8 cellular contexts compared by ENCODE assay signal in genomic region chr16:58814348-58814801, GRCh38.
DNase-seq lines count a peak whose midpoint lies in the region; ATAC-seq and TF ChIP-seq lines count a peak whose summit lies in the region.

No MANE protein-coding gene starts in this region.

- H3K9me3 Mint-ChIP-seq in activated CD8-positive, alpha-beta memory T cell treated with anti-CD3 and anti-CD28 coated beads, Interleukin-2, amount 10 ng/mL, durations not matched to agents 7 days and 5 days (ENCODE audit: low read depth) = no peaks in the 10 kb centered on the region

- no peaks in the 10 kb centered on the region for H3K36me3 ChIP-seq in tibial artery

- CTCF ChIA-PET in activated CD8-positive, alpha-beta memory T cell treated with anti-CD3 and anti-CD28 coated beads, Interleukin-2, amount 10 ng/mL, durations not matched to agents 7 days and 5 days (lab: Charles Lee) = interaction anchor here (0.8 to 1.1 kb wide), 2 partner anchors 15 to 19 kb away, joined by 3 to 6 read pairs; no protein-coding TSS in a partner anchor

- no peaks in the 10 kb centered on the region for H3K36me3 Mint-ChIP-seq in activated CD8-positive, alpha-beta memory T cell treated with anti-CD3 and anti-CD28 coated beads, Interleukin-2, amount 10 ng/mL, durations not matched to agents 7 days and 5 days

- H3K27me3 Mint-ChIP-seq in activated CD8-positive, alpha-beta memory T cell treated with anti-CD3 and anti-CD28 coated beads, Interleukin-2, amount 10 ng/mL, durations not matched to agents 7 days and 5 days = peaks cover 9% of the 10 kb centered on the region

- intact Hi-C loops in tibial artery (cut with DNase I; ENCODE audit: low total_unique reads) = no loop called here

- peaks cover 0 to 9% of the 10 kb centered on the region in 2 donors for H3K27me3 ChIP-seq in tibial artery

- H3K4me3 ChIP-seq in tibial artery = peak overlapping the region in 1 of 2 donors; percentile 29

- H3K27ac ChIP-seq in tibial artery = no peak overlapping the region

- no peaks in the 10 kb centered on the region for H3K4me1 Mint-ChIP-seq in activated CD8-positive, alpha-beta memory T cell treated with anti-CD3 and anti-CD28 coated beads, Interleukin-2, amount 10 ng/mL, durations not matched to agents 7 days and 5 days

- no peak overlapping the region for H3K4me3 Mint-ChIP-seq in activated CD8-positive, alpha-beta memory T cell treated with anti-CD3 and anti-CD28 coated beads, Interleukin-2, amount 10 ng/mL, durations not matched to agents 7 days and 5 days

- peaks cover 0 to 5% (median 3%) of the 10 kb centered on the region in 4 donors for H3K4me1 ChIP-seq in tibial artery

- peak; percentile 11 for DNase-seq in A172 (ENCODE audit: low spot score)
- DNase-seq in GM04504 (ENCODE audit: low read depth) = peak; percentile 8
- peak; percentile 34 for DNase-seq in NCI-H2227 (lab: John Stamatoyannopoulos, UW; ENCODE audit: unreplicated experiment)
- no peak for DNase-seq in activated CD8-positive, alpha-beta memory T cell treated with anti-CD3 and anti-CD28 coated beads, Interleukin-2, amount 10 ng/mL, durations not matched to agents 7 days and 5 days
- DNase-seq in fibroblast of gingiva (ENCODE audit: low read depth) = peak; percentile 33
- DNase-seq in myocyte (ENCODE audit: low read depth) = peak; percentile 52
- DNase-seq in tibial artery = peak in 1 of 2 donors; percentile 24

- peak; percentile 84 for ATAC-seq in HG02642 (IDR thresholded peaks at IDR 0.05; ENCODE audit: poor library complexity, unreplicated experiment)
- peak; percentile 61 for ATAC-seq in activated CD8-positive, alpha-beta memory T cell treated with anti-CD3 and anti-CD28 coated beads, Interleukin-2, amount 10 ng/mL, durations not matched to agents 7 days and 5 days

- peak; percentile 62 to 78 for TF ChIP-seq CTCF in tibial artery (IDR thresholded peaks at IDR 0.05)

- no peak overlapping the region for H3K27ac Mint-ChIP-seq in activated CD8-positive, alpha-beta memory T cell treated with anti-CD3 and anti-CD28 coated beads, Interleukin-2, amount 10 ng/mL, durations not matched to agents 7 days and 5 days

- no peaks in the 10 kb centered on the region for H3K9me3 ChIP-seq in tibial artery
